Comparison of ENCODE assay signal across 27 cellular contexts in the genomic region with DNA sequence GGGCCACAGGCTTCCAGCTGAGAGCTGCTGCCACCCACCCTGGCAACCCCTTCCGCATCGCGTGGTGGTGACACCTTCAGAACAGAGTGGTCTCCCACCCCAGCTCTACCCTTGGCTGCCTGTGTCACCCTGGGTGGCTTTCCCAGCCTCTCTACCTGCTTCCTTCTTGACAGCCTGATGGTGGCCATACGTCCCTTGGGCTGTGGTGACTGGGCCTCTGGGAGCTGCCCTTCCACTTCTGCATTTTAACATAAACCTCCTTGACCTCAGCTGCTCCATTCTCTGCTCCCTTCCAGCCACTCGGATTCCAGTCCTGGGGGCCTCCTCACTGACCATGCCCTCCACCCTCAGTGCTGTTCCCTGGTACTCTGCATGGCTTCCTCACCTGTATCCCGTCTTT. TPM values are rescaled to one million over a fixed set of nuclear protein-coding genes. Genes with fewer than 3 reads are reported as not detected.
DNase-seq lines count a peak whose midpoint lies in the region; ATAC-seq, FAIRE-seq and TF ChIP-seq lines count a peak whose summit lies in the region.
"Had no signal": no experiment of that assay in that cellular context is flagged by ENCODE, and none has a peak within 500 bp of the region (broad histone marks: within the 10 kb centered on the region; RNA-seq: fewer than 3 reads in every experiment).

No MANE protein-coding gene starts in this region.

- H3K18ac ChIP-seq in IMR-90 (ENCODE audit: low read depth, low read length) (no peak overlapping the region), H1 (ENCODE audit: extremely low read depth, low read length) (peak overlapping the region; percentile 32; the same call in 1 of the 2 replicates)

- no peak overlapping the region for H2BK20ac ChIP-seq in IMR-90 (ENCODE audit: low read depth, low read length)
- no peak overlapping the region for H2BK20ac ChIP-seq in H1 (ENCODE audit: low read length)

- intact Hi-C loops in IMR-90 (cut with micrococcal nuclease): no loop called here

- H3K4ac ChIP-seq in IMR-90 (ENCODE audit: low read depth, low read length) (no peak overlapping the region), H1 (replicated peaks; ENCODE audit: insufficient read length, low read depth, low read length) (no peak overlapping the region)

- H3K9me3 Mint-ChIP-seq in stimulated activated naive B cell treated with anti-CD40 and anti-IgM and Interleukin-4, amounts not matched to agents 10 μg/mL and 1 μg/mL and 100 μg/mL, for 72 hours: no peaks in the 10 kb centered on the region
- no peaks in the 10 kb centered on the region for H3K9me3 Mint-ChIP-seq in activated CD8-positive, alpha-beta memory T cell treated with anti-CD3 and anti-CD28 coated beads, Interleukin-2, amount 10 ng/mL, durations not matched to agents 7 days and 5 days (ENCODE audit: low read depth)
- H3K9me3 Mint-ChIP-seq: activated B cell treated with CpG ODN at 0.5 μM for 24 hours; activated T-cell treated with anti-CD3 and anti-CD28 coated beads, Interleukin-2, amount 50 U/mL, for 72 hours; CD8-positive, alpha-beta memory T cell; nephron had no signal

- H3K9ac ChIP-seq in IMR-90 (ENCODE audit: low read depth, low read length) (no peak overlapping the region), H1 (replicated peaks in 1 of 4; ENCODE audit: extremely low read depth in 1 of 4, low read depth in 3 of 4, low read length in 3 of 4) (no peak overlapping the region)

- H3K9me3 ChIP-seq in IMR-90 (ENCODE audit: control insufficient read depth, insufficient read depth, low read length) (no peaks in the 10 kb centered on the region), H1 (ENCODE audit: insufficient read depth in 2 of 2, low read depth in 1 of 2, low read length in 1 of 2) (no peaks in the 10 kb centered on the region)
- H3K9me3 ChIP-seq: pancreas had no signal

- CTCF ChIA-PET in IMR-90 (lab: Yijun Ruan, JAX): no interaction called here
- CTCF ChIA-PET in H1 (lab: Charles Lee; ENCODE audit: partially characterized antibody): interaction anchor here (0.6 to 3.2 kb wide), 4 partner anchors 9 to 90 kb away, joined by 3 to 11 read pairs (median 4); no protein-coding TSS in a partner anchor
- CTCF ChIA-PET in activated CD8-positive, alpha-beta memory T cell treated with anti-CD3 and anti-CD28 coated beads, Interleukin-2, amount 10 ng/mL, durations not matched to agents 7 days and 5 days (lab: Charles Lee): interaction anchor here (0.9 kb wide), 1 partner anchor 390 kb away, joined by 3 read pairs; a partner anchor contains a TSS

- H3K4me2 ChIP-seq in IMR-90 (ENCODE audit: low read depth, low read length) (no peak overlapping the region), H1 (ENCODE audit: insufficient read depth in 1 of 2, low read depth in 2 of 2, low read length in 2 of 2) (no peak overlapping the region)

- H3K14ac ChIP-seq in IMR-90 (replicated peaks; ENCODE audit: low read depth, low read length): no peak overlapping the region
- H3K14ac ChIP-seq in H1 (ENCODE audit: insufficient read length): no peak overlapping the region

- no peak for ATAC-seq in IMR-90 (ENCODE audit: low read depth)
- ATAC-seq in stimulated activated naive B cell treated with anti-CD40 and anti-IgM and Interleukin-4, amounts not matched to agents 10 μg/mL and 1 μg/mL and 100 μg/mL, for 72 hours (replicated peaks): peak; percentile 49 to 57
- ATAC-seq in activated CD8-positive, alpha-beta memory T cell treated with anti-CD3 and anti-CD28 coated beads, Interleukin-2, amount 10 ng/mL, durations not matched to agents 7 days and 5 days: no peak
- ATAC-seq: activated T-cell treated with anti-CD3 and anti-CD28 coated beads, Interleukin-2, amount 50 U/mL, for 72 hours; left colon; Panc1; pancreas; sciatic nerve had no signal

- no peak overlapping the region for H4K91ac ChIP-seq in IMR-90 (ENCODE audit: insufficient read depth, low read depth, low read length)
- H4K91ac ChIP-seq in H1 (replicated peaks; ENCODE audit: insufficient read length, low read length): no peak overlapping the region

- no peak overlapping the region; the same call in 1 of the 2 replicates for H2BK12ac ChIP-seq in H1 (ENCODE audit: low read depth, low read length)

- H2BK15ac ChIP-seq in IMR-90 (ENCODE audit: low read depth, low read length) (no peak overlapping the region), H1 (ENCODE audit: low read length) (0 out of 2 replicates have a peak overlapping the region, but pooled peaks have one; percentile 81)

- H4K20me1 ChIP-seq in IMR-90 (ENCODE audit: insufficient read depth, low read length) (peaks cover 74% of the 10 kb centered on the region), H1 (replicated peaks in 1 of 2; ENCODE audit: control insufficient read depth in 1 of 2, insufficient read depth in 2 of 2, low read length in 2 of 2) (peaks cover 5 to 24% of the 10 kb centered on the region in 2 experiments)

- no peak overlapping the region for H3K23ac ChIP-seq in IMR-90 (ENCODE audit: low read depth, low read length)
- no peak overlapping the region for H3K23ac ChIP-seq in H1 (ENCODE audit: insufficient read length)

- H2AFZ ChIP-seq in IMR-90 (replicated peaks; ENCODE audit: low read length, poor library complexity) (peak overlapping the region; percentile 40), H1 (ENCODE audit: low read length) (no peak overlapping the region)

- BruUV-seq in IMR-90 (replicated peaks; lab: Mats Ljungman, UMichigan): no TSS peak

- H3K9me1 ChIP-seq in IMR-90 (ENCODE audit: insufficient read depth, low read length): peaks cover 11% of the 10 kb centered on the region; the same call in 1 of the 2 replicates

- no peak for TF ChIP-seq EP300 in H1 (IDR thresholded peaks at IDR 0.05; ENCODE audit: borderline replicate concordance in 1 of 2, low read depth in 2 of 2, low read length in 2 of 2)

- H3K27ac ChIP-seq in IMR-90 (ENCODE audit: insufficient read depth, low read length) (no peak overlapping the region), H1 (ENCODE audit: low read depth, low read length) (no peak overlapping the region)

- TF ChIP-seq CTCF in IMR-90 (conservative IDR thresholded peaks at IDR 0.05; ENCODE audit: low read depth, low read length) (no peak), H1 (IDR thresholded peaks at IDR 0.05; ENCODE audit: control extremely low read depth in 1 of 3, insufficient read depth in 1 of 3, low read depth in 1 of 3, low read length in 3 of 3) (no peak)

- no peaks in the 10 kb centered on the region for H3K27me3 Mint-ChIP-seq in stimulated activated naive B cell treated with anti-CD40 and anti-IgM and Interleukin-4, amounts not matched to agents 10 μg/mL and 1 μg/mL and 100 μg/mL, for 72 hours
- H3K27me3 Mint-ChIP-seq in activated CD8-positive, alpha-beta memory T cell treated with anti-CD3 and anti-CD28 coated beads, Interleukin-2, amount 10 ng/mL, durations not matched to agents 7 days and 5 days: no peaks in the 10 kb centered on the region
- H3K27me3 Mint-ChIP-seq: activated B cell treated with CpG ODN at 0.5 μM for 24 hours; CD8-positive, alpha-beta memory T cell had no signal

- in situ Hi-C loops in IMR-90 (cut with MboI; ENCODE audit: low sequenced_read_pairs): no loop called here

- dilution Hi-C loops in IMR-90 (cut with HindIII; ENCODE audit: low sequenced_read_pairs, unreplicated experiment): no loop called here

- H3K4me1 ChIP-seq in IMR-90 (ENCODE audit: control insufficient read depth, insufficient read depth, low read length): peaks cover 9% of the 10 kb centered on the region; the same call in 1 of the 2 replicates
- peaks cover 35 to 66% (median 46%) of the 10 kb centered on the region in 4 experiments for H3K4me1 ChIP-seq in H1 (replicated peaks in 1 of 4; ENCODE audit: control insufficient read depth in 3 of 4, insufficient read depth in 4 of 4, low read length in 3 of 4)

- H3K4me1 Mint-ChIP-seq in stimulated activated naive B cell treated with anti-CD40 and anti-IgM and Interleukin-4, amounts not matched to agents 10 μg/mL and 1 μg/mL and 100 μg/mL, for 72 hours: peaks cover 27 to 47% of the 10 kb centered on the region in 2 donors
- peaks cover 2% of the 10 kb centered on the region for H3K4me1 Mint-ChIP-seq in activated CD8-positive, alpha-beta memory T cell treated with anti-CD3 and anti-CD28 coated beads, Interleukin-2, amount 10 ng/mL, durations not matched to agents 7 days and 5 days

- H3K4me3 ChIP-seq in IMR-90 (ENCODE audit: insufficient read depth, low read depth, low read length) (no peak overlapping the region), H1 (ENCODE audit: extremely low read depth in 1 of 4, insufficient read depth in 2 of 4, low read depth in 3 of 4, low read length in 4 of 4) (no peak overlapping the region)
- H3K4me3 ChIP-seq: pancreas had no signal

- H2BK120ac ChIP-seq in IMR-90 (ENCODE audit: low read depth, low read length) (no peak overlapping the region), H1 (replicated peaks; ENCODE audit: low read depth, low read length) (no peak overlapping the region)

- H3K23me2 ChIP-seq in H1 (ENCODE audit: low read depth, low read length): peaks cover 2% of the 10 kb centered on the region; the same call in 1 of the 2 replicates

- no peaks in the 10 kb centered on the region for H3K27me3 ChIP-seq in IMR-90 (ENCODE audit: control insufficient read depth, insufficient read depth, low read length)
- no peaks in the 10 kb centered on the region for H3K27me3 ChIP-seq in H1 (replicated peaks in 1 of 4; ENCODE audit: control insufficient read depth in 3 of 4, extremely low read depth in 1 of 4, insufficient read depth in 3 of 4, low read length in 3 of 4)
- H3K27me3 ChIP-seq: pancreas had no signal

- no peak for TF ChIP-seq RAD21 in IMR-90 (IDR thresholded peaks at IDR 0.05; ENCODE audit: low read length)
- TF ChIP-seq RAD21 in H1 (IDR thresholded peaks at IDR 0.05 in 1 of 2, conservative IDR thresholded peaks at IDR 0.05 in 1 of 2; ENCODE audit: low read depth in 2 of 2, low read length in 2 of 2): no peak

- no peak overlapping the region for H3K27ac Mint-ChIP-seq in stimulated activated naive B cell treated with anti-CD40 and anti-IgM and Interleukin-4, amounts not matched to agents 10 μg/mL and 1 μg/mL and 100 μg/mL, for 72 hours
- no peak overlapping the region for H3K27ac Mint-ChIP-seq in activated CD8-positive, alpha-beta memory T cell treated with anti-CD3 and anti-CD28 coated beads, Interleukin-2, amount 10 ng/mL, durations not matched to agents 7 days and 5 days
- H3K27ac Mint-ChIP-seq: activated B cell treated with CpG ODN at 0.5 μM for 24 hours; activated T-cell treated with anti-CD3 and anti-CD28 coated beads, Interleukin-2, amount 50 U/mL, for 72 hours had no signal

- H3K4me3 Mint-ChIP-seq in stimulated activated naive B cell treated with anti-CD40 and anti-IgM and Interleukin-4, amounts not matched to agents 10 μg/mL and 1 μg/mL and 100 μg/mL, for 72 hours: no peak overlapping the region
- H3K4me3 Mint-ChIP-seq in activated CD8-positive, alpha-beta memory T cell treated with anti-CD3 and anti-CD28 coated beads, Interleukin-2, amount 10 ng/mL, durations not matched to agents 7 days and 5 days: no peak overlapping the region
- H3K4me3 Mint-ChIP-seq: activated B cell treated with CpG ODN at 0.5 μM for 24 hours; activated T-cell treated with anti-CD3 and anti-CD28 coated beads, Interleukin-2, amount 50 U/mL, for 72 hours; CD8-positive, alpha-beta memory T cell; nephron had no signal

- POLR2A ChIA-PET in IMR-90 (lab: Charles Lee; ENCODE audit: unreplicated experiment): no interaction called here
- POLR2A ChIA-PET in H1 (lab: Charles Lee; ENCODE audit: partially characterized antibody): interaction anchor here (1.1 to 1.5 kb wide), 2 partner anchors 9 to 41 kb away, joined by 3 read pairs; no protein-coding TSS in a partner anchor

- peaks cover 0 to 3% of the 10 kb centered on the region in 2 donors for H3K36me3 Mint-ChIP-seq in stimulated activated naive B cell treated with anti-CD40 and anti-IgM and Interleukin-4, amounts not matched to agents 10 μg/mL and 1 μg/mL and 100 μg/mL, for 72 hours
- no peaks in the 10 kb centered on the region for H3K36me3 Mint-ChIP-seq in activated CD8-positive, alpha-beta memory T cell treated with anti-CD3 and anti-CD28 coated beads, Interleukin-2, amount 10 ng/mL, durations not matched to agents 7 days and 5 days

- TF ChIP-seq POLR2A in IMR-90 (IDR thresholded peaks at IDR 0.05; ENCODE audit: low read depth, low read length) (no peak), H1 (IDR thresholded peaks at IDR 0.05; ENCODE audit: control extremely low read depth in 1 of 2, low read depth in 2 of 2, low read length in 2 of 2) (no peak)

- H3K56ac ChIP-seq in IMR-90 (ENCODE audit: extremely low read depth, insufficient read depth, low read length) (no peak overlapping the region), H1 (replicated peaks; ENCODE audit: insufficient read length, low read depth, low read length) (no peak overlapping the region)

- H4K5ac ChIP-seq in IMR-90 (ENCODE audit: low read depth, low read length): no peak overlapping the region
- no peak overlapping the region for H4K5ac ChIP-seq in H1 (ENCODE audit: insufficient read length, low read depth, low read length)

- H2AK9ac ChIP-seq in IMR-90 (replicated peaks; ENCODE audit: low read depth, low read length, poor library complexity): no peak overlapping the region

- H4K8ac ChIP-seq in IMR-90 (ENCODE audit: low read depth in 2 of 2, low read length in 2 of 2) (no peak overlapping the region), H1 (ENCODE audit: extremely low read depth, insufficient read depth, low read length) (no peak overlapping the region)

- H2AK5ac ChIP-seq in IMR-90 (ENCODE audit: low read depth, low read length) (no peak overlapping the region), H1 (ENCODE audit: low read depth, low read length) (no peak overlapping the region)

- peaks cover 2 to 68% of the 10 kb centered on the region in 2 experiments; a peak in 3 of 4 replicates for H3K79me2 ChIP-seq in H1 (ENCODE audit: control insufficient read depth in 1 of 2, insufficient read depth in 2 of 2, low read length in 2 of 2)

- WGBS in IMR-90 (ENCODE audit: extremely low coverage in 2 of 2, insufficient read length in 1 of 2), 2 experiments: 100% methylated on average over 1 of the region's 6 CpGs; no CpG with 5 or more reads in 1 of the 2 experiments
- 90% methylated on average over 6 of the region's 6 CpGs; no CpG with 5 or more reads in 1 of the 2 experiments for WGBS in H1 (ENCODE audit: extremely low coverage in 1 of 2, insufficient coverage in 1 of 2, insufficient read length in 1 of 2, insufficient replicate concordance in 2 of 2, low coverage in 1 of 2, low lambda C conversion rate in 2 of 2, missing lambda C conversion rate in 1 of 2), 2 experiments

- H3K79me1 ChIP-seq in IMR-90 (ENCODE audit: low read depth in 1 of 2, low read length in 2 of 2) (peaks cover 54 to 84% of the 10 kb centered on the region in 2 experiments), H1 (ENCODE audit: low read depth, low read length) (peaks cover 33% of the 10 kb centered on the region)

- DNase-seq in IMR-90: no peak
- peak; percentile 68 for DNase-seq in SKM-1 treated with dmso at 0.1 percent for 144 hours (lab: John Stamatoyannopoulos, UW; ENCODE audit: unreplicated experiment)
- DNase-seq in H1 (ENCODE audit: low read depth in 1 of 2, low spot score in 2 of 2): no peak
- DNase-seq in stimulated activated naive B cell treated with anti-CD40 and anti-IgM and Interleukin-4, amounts not matched to agents 10 μg/mL and 1 μg/mL and 100 μg/mL, for 72 hours: no peak
- DNase-seq in activated CD8-positive, alpha-beta memory T cell treated with anti-CD3 and anti-CD28 coated beads, Interleukin-2, amount 10 ng/mL, durations not matched to agents 7 days and 5 days: no peak
- no peak for DNase-seq in activated CD4-positive, alpha-beta T cell treated with anti-CD3 and anti-CD28 coated beads for 4 hours
- DNase-seq in NCI-H345 (lab: John Stamatoyannopoulos, UW): no peak
- DNase-seq: activated B cell treated with CpG ODN at 0.5 μM for 24 hours; activated naive CD4-positive, alpha-beta T cell treated with anti-CD3 and anti-CD28 coated beads, Interleukin-2, amount 50 U/mL, for 16 hours; activated T-cell treated with anti-CD3 and anti-CD28 coated beads, Interleukin-2, amount 50 U/mL, for 72 hours; CD8-positive, alpha-beta memory T cell; dermis blood vessel endothelial cell; DMS53; GDM1; KG1; left colon; NCI-H1048; NCI-H187; NCI-H2227 treated with DMSO at 0.1 percent for 48 hours; NCI-H82; stimulated activated CD4-positive, alpha-beta T cell treated with anti-CD3 and anti-CD28 coated beads, Interleukin-15, amount 100 ng/mL, for 24 hours had no signal

- H2BK5ac ChIP-seq in IMR-90 (ENCODE audit: low read depth, low read length, poor library complexity, severe bottlenecking) (no peak overlapping the region), H1 (ENCODE audit: low read depth, low read length) (no peak overlapping the region)

- no peaks in the 10 kb centered on the region for H3K36me3 ChIP-seq in IMR-90 (ENCODE audit: control insufficient read depth, insufficient read depth, low read length)
- H3K36me3 ChIP-seq in H1 (ENCODE audit: control insufficient read depth in 2 of 4, insufficient read depth in 4 of 4, low read length in 3 of 4): no peaks in the 10 kb centered on the region
- H3K36me3 ChIP-seq: pancreas had no signal

- FAIRE-seq in H1 (lab: Jason Lieb, UNC): no peak
- FAIRE-seq: pancreas had no signal

RNA-seq across cellular contexts. Expression of a gene that starts 17.1 kb away (rescaled TPM):
- 2.0 and 2.8 TPM in 2 replicates for total RNA-seq in IMR-90 (2012; rRNA removed)
- polyA plus RNA-seq in IMR-90 (2012; rRNA removed) (27.2 and 35.5 TPM in 2 replicates), H1 (2011; rRNA removed) (50.7 and 107 TPM in 2 replicates)
- polyA plus RNA-seq in IMR-90 (2012; cell fraction: cytosol; rRNA removed): 52.9 and 64.1 TPM in 2 replicates
- polyA plus RNA-seq in IMR-90 (2012; cell fraction: nucleus; rRNA removed; ENCODE audit: low replicate concordance): 26.9 and 44.9 TPM in 2 replicates
- total RNA-seq in H1 (2021; fragmentation: NEBNext Ultra II Directional; extraction: Animal tissue kit (Norgen Biotek cat#: 25700)): 64.4 and 67.6 TPM in 2 replicates
- 55.5 TPM for polyA plus RNA-seq in H1 (2011; cell fraction: cytosol; rRNA removed)
- polyA plus RNA-seq in H1 (2011; cell fraction: nucleus; rRNA removed): 89.7 TPM
- polyA plus RNA-seq in H1 (2012, experiment 1 of 2): 40.5 to 57.3 TPM (median 53.1 TPM) in 4 replicates
- polyA plus RNA-seq in H1 (2012, experiment 2 of 2): 64.2 TPM
- polyA plus RNA-seq in H1 (2013, experiment 1 of 2): 47.5 TPM
- polyA plus RNA-seq in H1 (2013, experiment 2 of 2): 47.5 TPM
- 17.7 and 25.9 TPM in 2 replicates for polyA minus RNA-seq in H1 (2011; rRNA and poly(A)+ RNA removed)
- 39.9 TPM for polyA minus RNA-seq in H1 (2011; cell fraction: cytosol; rRNA and poly(A)+ RNA removed)
- polyA minus RNA-seq in H1 (2011; cell fraction: nucleus; rRNA and poly(A)+ RNA removed): 22.8 TPM
- total RNA-seq in activated CD8-positive, alpha-beta memory T cell treated with anti-CD3 and anti-CD28 coated beads, Interleukin-2, amount 10 ng/mL, durations not matched to agents 7 days and 5 days: 10 to 100 TPM; 14.6 to 18.4 TPM

RNA-seq across cellular contexts. Expression of a gene that starts 54.1 kb away (rescaled TPM):
- total RNA-seq in IMR-90 (2012; rRNA removed): not detected in 2 replicates
- not detected in 2 replicates for polyA plus RNA-seq in IMR-90 (2012; rRNA removed)
- not detected in 2 replicates for polyA plus RNA-seq in IMR-90 (2012; cell fraction: cytosol; rRNA removed)
- 0.02 and 0.03 TPM in 2 replicates for polyA plus RNA-seq in IMR-90 (2012; cell fraction: nucleus; rRNA removed; ENCODE audit: low replicate concordance)
- total RNA-seq in H1 (2021; fragmentation: NEBNext Ultra II Directional; extraction: Animal tissue kit (Norgen Biotek cat#: 25700)): 2.8 and 3.2 TPM in 2 replicates
- polyA plus RNA-seq in H1 (2011; rRNA removed): 7.9 and 11.2 TPM in 2 replicates
- 3.8 TPM for polyA plus RNA-seq in H1 (2011; cell fraction: cytosol; rRNA removed)
- 3.1 TPM for polyA plus RNA-seq in H1 (2011; cell fraction: nucleus; rRNA removed)
- polyA plus RNA-seq in H1 (2012, experiment 1 of 2): 1.9 to 4.0 TPM (median 2.6 TPM) in 4 replicates
- 2.5 TPM for polyA plus RNA-seq in H1 (2012, experiment 2 of 2)
- polyA plus RNA-seq in H1 (2013, experiment 1 of 2): 2.1 TPM
- 2.4 TPM for polyA plus RNA-seq in H1 (2013, experiment 2 of 2)
- 1.7 and 3.1 TPM in 2 replicates for polyA minus RNA-seq in H1 (2011; rRNA and poly(A)+ RNA removed)
- 2.6 TPM for polyA minus RNA-seq in H1 (2011; cell fraction: cytosol; rRNA and poly(A)+ RNA removed)
- polyA minus RNA-seq in H1 (2011; cell fraction: nucleus; rRNA and poly(A)+ RNA removed): 1.00 TPM
- total RNA-seq in activated CD8-positive, alpha-beta memory T cell treated with anti-CD3 and anti-CD28 coated beads, Interleukin-2, amount 10 ng/mL, durations not matched to agents 7 days and 5 days: not detected
- total RNA-seq: activated B cell treated with CpG ODN at 0.5 μM for 24 hours; activated T-cell treated with anti-CD3 and anti-CD28 coated beads, Interleukin-2, amount 50 U/mL, for 72 hours; cardiac septum; CD8-positive, alpha-beta memory T cell; dermis blood vessel endothelial cell; left colon; sciatic nerve; T-helper 1 cell treated with Interleukin-12 subunit alpha and Interleukin-12 subunit beta and Interleukin-4 antibody, amounts not matched to agents 30 ng/mL and 1 ng/mL, for 36 hours had no signal
- polyA plus RNA-seq: CD8-positive, alpha-beta memory T cell had no signal

RNA-seq across cellular contexts. Expression of a gene that starts 58.5 kb away (rescaled TPM):
- not detected in 2 replicates for total RNA-seq in IMR-90 (2012; rRNA removed)
- not detected in 2 replicates for polyA plus RNA-seq in IMR-90 (2012; rRNA removed)
- not detected in 2 replicates for polyA plus RNA-seq in IMR-90 (2012; cell fraction: cytosol; rRNA removed)
- polyA plus RNA-seq in IMR-90 (2012; cell fraction: nucleus; rRNA removed; ENCODE audit: low replicate concordance): 0.04 and 0.05 TPM in 2 replicates
- 0.50 and 0.98 TPM in 2 replicates for total RNA-seq in H1 (2021; fragmentation: NEBNext Ultra II Directional; extraction: Animal tissue kit (Norgen Biotek cat#: 25700))
- polyA plus RNA-seq in H1 (2011; rRNA removed): 0.27 and 0.58 TPM in 2 replicates
- 0.36 TPM for polyA plus RNA-seq in H1 (2011; cell fraction: cytosol; rRNA removed)
- 0.83 TPM for polyA plus RNA-seq in H1 (2011; cell fraction: nucleus; rRNA removed)
- polyA plus RNA-seq in H1 (2012, experiment 1 of 2): 0.55 to 0.78 TPM (median 0.67 TPM) in 4 replicates
- 0.45 TPM for polyA plus RNA-seq in H1 (2012, experiment 2 of 2)
- 0.30 TPM for polyA plus RNA-seq in H1 (2013, experiment 1 of 2)
- 0.29 TPM for polyA plus RNA-seq in H1 (2013, experiment 2 of 2)
- polyA minus RNA-seq in H1 (2011; rRNA and poly(A)+ RNA removed): 0.19 and 0.76 TPM in 2 replicates
- polyA minus RNA-seq in H1 (2011; cell fraction: cytosol; rRNA and poly(A)+ RNA removed): not detected
- 0.70 TPM for polyA minus RNA-seq in H1 (2011; cell fraction: nucleus; rRNA and poly(A)+ RNA removed)
- total RNA-seq in activated CD8-positive, alpha-beta memory T cell treated with anti-CD3 and anti-CD28 coated beads, Interleukin-2, amount 10 ng/mL, durations not matched to agents 7 days and 5 days: not detected
- total RNA-seq: activated B cell treated with CpG ODN at 0.5 μM for 24 hours; activated T-cell treated with anti-CD3 and anti-CD28 coated beads, Interleukin-2, amount 50 U/mL, for 72 hours; cardiac septum; CD8-positive, alpha-beta memory T cell; dermis blood vessel endothelial cell; left colon; T-helper 1 cell treated with Interleukin-12 subunit alpha and Interleukin-12 subunit beta and Interleukin-4 antibody, amounts not matched to agents 30 ng/mL and 1 ng/mL, for 36 hours had no signal

Comparison
In these comparisons a context has a peak if more than half of its experiments do, and no peak if none do; other contexts are left out.
1. ATAC-seq: peak in stimulated activated naive B cell treated with anti-CD40 and anti-IgM and Interleukin-4, amounts not matched to agents 10 μg/mL and 1 μg/mL and 100 μg/mL, for 72 hours (2 of 2); none in IMR-90 (single experiment) and activated CD8-positive, alpha-beta memory T cell treated with anti-CD3 and anti-CD28 coated beads, Interleukin-2, amount 10 ng/mL, durations not matched to agents 7 days and 5 days (single experiment).